ENCODE assay signal across 15 cellular contexts in genomic region chr5:41048986-41049385, GRCh38. TPM values are rescaled to one million over a fixed set of nuclear protein-coding genes. Genes with fewer than 3 reads are reported as not detected.
"Had no signal": no experiment of that assay in that cellular context is flagged by ENCODE, and none has a peak within 500 bp of the region (broad histone marks: within the 10 kb centered on the region; RNA-seq: fewer than 3 reads in every experiment).

No MANE protein-coding gene starts in this region.

- H3K4me3 ChIP-seq: adrenal gland, dorsolateral prefrontal cortex, skin epidermis, thyroid gland had no signal

- ATAC-seq: activated T-helper 17 cell treated with anti-CD3 and anti-CD28 coated beads, Interleukin-2, amount 50 U/mL, for 72 hours; T-helper 17 cell; WTC11 had no signal

- FAIRE-seq: urothelium cell line had no signal

- H3K27ac ChIP-seq: adrenal gland, brain microvascular endothelial cell, dorsolateral prefrontal cortex, skin epidermis, thyroid gland had no signal

- H3K36me3 ChIP-seq: adrenal gland, brain microvascular endothelial cell, thyroid gland had no signal

- H3K9me3 ChIP-seq: adrenal gland, thyroid gland had no signal

- H3K4me1 ChIP-seq: adrenal gland, thyroid gland had no signal

- DNase-seq: activated CD4-positive, alpha-beta T cell treated with anti-CD3 and anti-CD28 coated beads, Interleukin-2, amount 10 ng/mL, durations not matched to agents 24 days and 14 days; activated CD8-positive, alpha-beta memory T cell treated with anti-CD3 and anti-CD28 coated beads for 24 hours; activated naive CD4-positive, alpha-beta T cell treated with anti-CD3 and anti-CD28 coated beads, Interleukin-2, amount 10 ng/mL, durations not matched to agents 7 days and 5 days; activated T-cell treated with anti-CD3 and anti-CD28 coated beads for 4 hours; brain microvascular endothelial cell; dorsolateral prefrontal cortex; islet precursor cell; T-helper 17 cell; thyroid gland had no signal

- H3K27me3 ChIP-seq: adrenal gland, brain microvascular endothelial cell, thyroid gland had no signal

RNA-seq across cellular contexts. Expression of gene MROH2B, which starts 22.2 kb away (rescaled TPM):
- polyA plus RNA-seq: esophagus had no signal
